In genomic region chr18:36104749-36105148, GRCh38 we compare ENCODE assay signal across 8 cellular contexts.
"Had no signal": no experiment of that assay in that cellular context is flagged by ENCODE, and none has a peak within 500 bp of the region (broad histone marks: within the 10 kb centered on the region; RNA-seq: fewer than 3 reads in every experiment).

No MANE protein-coding gene starts in this region.

- FAIRE-seq: G401.6, GM12878, GM12891, GM12892, GM18507, GM19239 had no signal

- ATAC-seq: GM12878 had no signal

- DNase-seq: GDM1, GF-D8 had no signal

- H3K4me3 ChIP-seq: GM12878 had no signal
